8 cellular contexts compared by ENCODE assay signal in genomic region chr14:91419044-91419397, GRCh38. TPM values are rescaled to one million over a fixed set of nuclear protein-coding genes. Genes with fewer than 3 reads are reported as not detected.
DNase-seq lines count a peak whose midpoint lies in the region; ATAC-seq and TF ChIP-seq lines count a peak whose summit lies in the region.

No MANE protein-coding gene starts in this region.

- H3K27me3 ChIP-seq in mammary epithelial cell (ENCODE audit: insufficient read depth, low read length) (no peaks in the 10 kb centered on the region), thymus (ENCODE audit: control insufficient read depth, insufficient read depth) (no peaks in the 10 kb centered on the region), body of pancreas (no peaks in the 10 kb centered on the region), heart left ventricle (peaks cover 0 to 20% (median 4%) of the 10 kb centered on the region in 9 donors)

- WGBS in mammary epithelial cell (ENCODE audit: low coverage, missing lambda C conversion rate) = 69% methylated on average over 7 of the region's 12 CpGs
- 5% methylated on average over 12 of the region's 12 CpGs for WGBS in thymus
- WGBS in body of pancreas, 2 donors = 40 to 58% methylated on average over 12 of the region's 12 CpGs
- WGBS in heart left ventricle, 4 donors = 46 to 54% (median 52%) methylated on average over 12 of the region's 12 CpGs

- H3K4me3 ChIP-seq in mammary epithelial cell (replicated peaks in 1 of 3; ENCODE audit: insufficient read depth in 1 of 3, low read depth in 2 of 3, low read length in 3 of 3) = no peak overlapping the region
- H3K4me3 ChIP-seq in thymus (ENCODE audit: low read length) = peak overlapping the region; percentile 89
- no peak overlapping the region for H3K4me3 ChIP-seq in body of pancreas
- H3K4me3 ChIP-seq in heart left ventricle = peak overlapping the region in 4 of 12 donors; percentile 70 to 85 (median 78)

- H3K4me2 ChIP-seq in mammary epithelial cell (ENCODE audit: insufficient read depth, low read depth, low read length) = no peak overlapping the region

- TF ChIP-seq CTCF in MCF 10A (IDR thresholded peaks at IDR 0.05; ENCODE audit: unreplicated experiment) (no peak), mammary epithelial cell (conservative IDR thresholded peaks at IDR 0.05 in 1 of 2, IDR thresholded peaks at IDR 0.05 in 1 of 2; ENCODE audit: extremely low read depth in 1 of 2, insufficient read depth in 1 of 2, low read depth in 1 of 2, low read length in 2 of 2) (no peak), body of pancreas (IDR thresholded peaks at IDR 0.05) (peak in 1 of 7 experiments; percentile 4), heart left ventricle (IDR thresholded peaks at IDR 0.05) (peak in 2 of 12 donors; percentile 17 to 29)

- POLR2A ChIA-PET in MCF 10A (lab: Yijun Ruan, JAX) = interaction anchor here (0.8 to 9.3 kb wide), 8 partner anchors 19 to 242 kb away, joined by 3 to 99 read pairs (median 8); partner anchors contain the start of gene PPP4R3A

- H3K9me3 Mint-ChIP-seq in MCF 10A (ENCODE audit: unreplicated experiment) = no peaks in the 10 kb centered on the region

- intact Hi-C loops in MCF 10A (cut with micrococcal nuclease) (loop anchor here (2.0 kb wide), 1 partner anchor 242 kb away; no protein-coding TSS in a partner anchor), mammary epithelial cell (cut with micrococcal nuclease) (loop anchor here (5.0 kb wide), 2 partner anchors 47 to 242 kb away; no protein-coding TSS in a partner anchor), body of pancreas (cut with DNase I) (no loop called here), heart left ventricle (cut with DNase I) (loop anchor here in 8 of 10 donors (2.0 to 10.0 kb wide), 5 partner anchors 37 to 242 kb away; no protein-coding TSS in a partner anchor)

- in situ Hi-C loops in mammary epithelial cell (cut with MboI; ENCODE audit: low sequenced_read_pairs in 2 of 2) = no loop called here

- H3K4me1 ChIP-seq in mammary epithelial cell (ENCODE audit: insufficient read depth, low read length) = peaks cover 11% of the 10 kb centered on the region
- H3K4me1 ChIP-seq in thymus (ENCODE audit: control insufficient read depth, insufficient read depth, low read length) = peaks cover 19% of the 10 kb centered on the region
- peaks cover 45% of the 10 kb centered on the region for H3K4me1 ChIP-seq in body of pancreas
- peaks cover 0 to 35% (median 15%) of the 10 kb centered on the region in 12 donors for H3K4me1 ChIP-seq in heart left ventricle

- no peaks in the 10 kb centered on the region for H4K20me1 ChIP-seq in mammary epithelial cell (ENCODE audit: insufficient read depth, low read length)

- H3K4me1 Mint-ChIP-seq in MCF 10A (ENCODE audit: insufficient read depth, unreplicated experiment) = peaks cover 24% of the 10 kb centered on the region

- no peaks in the 10 kb centered on the region for H3K36me3 Mint-ChIP-seq in MCF 10A (ENCODE audit: insufficient read depth, unreplicated experiment)

- H3K27me3 Mint-ChIP-seq in MCF 10A (ENCODE audit: insufficient read depth, unreplicated experiment) = no peaks in the 10 kb centered on the region

- dilution Hi-C loops in mammary epithelial cell (cut with HindIII; ENCODE audit: low sequenced_read_pairs) = no loop called here

- H3K27ac Mint-ChIP-seq in MCF 10A (ENCODE audit: low read depth, unreplicated experiment) = peak overlapping the region; percentile 32

- no peaks in the 10 kb centered on the region for H3K79me2 ChIP-seq in mammary epithelial cell (ENCODE audit: insufficient read depth, low read length)

- H3K4me3 Mint-ChIP-seq in MCF 10A (ENCODE audit: unreplicated experiment) = peak overlapping the region; percentile 71

- H3K27ac ChIP-seq in mammary epithelial cell (ENCODE audit: insufficient read depth, low read depth, low read length) (no peak overlapping the region), thymus (ENCODE audit: low read depth) (no peak overlapping the region), body of pancreas (no peak overlapping the region), heart left ventricle (peak overlapping the region in 1 of 12 donors; percentile 58)

- H3K36me3 ChIP-seq in mammary epithelial cell (ENCODE audit: insufficient read depth, low read length) (no peaks in the 10 kb centered on the region), thymus (ENCODE audit: control insufficient read depth, insufficient read depth) (peaks cover 2% of the 10 kb centered on the region), body of pancreas (replicated peaks in 1 of 2; ENCODE audit: insufficient read depth in 1 of 2, low read depth in 2 of 2) (no peaks in the 10 kb centered on the region), heart left ventricle (no peaks in the 10 kb centered on the region)

- no peak for ATAC-seq in body of pancreas
- ATAC-seq in GM18868 (IDR thresholded peaks at IDR 0.05; ENCODE audit: unreplicated experiment) = no peak
- ATAC-seq in heart left ventricle = no peak

- DNase-seq in MCF 10A (ENCODE audit: unreplicated experiment) (no peak), mammary epithelial cell (no peak), SW480 (ENCODE audit: low spot score) (peak; percentile 81), hepatic stellate cell (ENCODE audit: low spot score) (peak; percentile 0), body of pancreas (no peak), heart left ventricle (no peak)

- CTCF ChIA-PET in MCF 10A (lab: Yijun Ruan, JAX) = interaction anchor here (0.6 to 11.7 kb wide), 19 partner anchors 21 to 622 kb away, joined by 3 to 276 read pairs (median 4); no protein-coding TSS in a partner anchor
- CTCF ChIA-PET in mammary epithelial cell (lab: Charles Lee; ENCODE audit: low non-redundant PET) = interaction anchor here (0.6 kb wide), 1 partner anchor 87 kb away, joined by 3 read pairs; no protein-coding TSS in a partner anchor

- no peaks in the 10 kb centered on the region for H3K9me3 ChIP-seq in mammary epithelial cell (replicated peaks; ENCODE audit: insufficient read depth, low read length)
- no peaks in the 10 kb centered on the region for H3K9me3 ChIP-seq in thymus (ENCODE audit: control insufficient read depth)
- H3K9me3 ChIP-seq in body of pancreas = no peaks in the 10 kb centered on the region
- H3K9me3 ChIP-seq in heart left ventricle = no peaks in the 10 kb centered on the region

- BruUV-seq in MCF 10A (replicated peaks; lab: Mats Ljungman, UMichigan) (no TSS peak), mammary epithelial cell (replicated peaks; lab: Mats Ljungman, UMichigan) (no TSS peak)

- no peak overlapping the region for H3K9ac ChIP-seq in mammary epithelial cell (ENCODE audit: insufficient read depth, low read length)

- no peak for TF ChIP-seq POLR2A in body of pancreas (IDR thresholded peaks at IDR 0.05)
- no peak for TF ChIP-seq POLR2A in heart left ventricle (IDR thresholded peaks at IDR 0.05)

- no peak overlapping the region for H2AFZ ChIP-seq in mammary epithelial cell (ENCODE audit: low read depth, low read length)

RNA-seq across cellular contexts. Expression of gene CCDC88C, which starts 1.4 kb away (rescaled TPM):
- total RNA-seq in MCF 10A (2022) = 11.4 and 19.7 TPM in 2 replicates
- 1 to 10 TPM; 2.0 to 4.7 TPM for total RNA-seq in mammary epithelial cell
- polyA plus RNA-seq in mammary epithelial cell = 1.4 TPM
- polyA minus RNA-seq in mammary epithelial cell = 0.47 TPM
- polyA plus RNA-seq in thymus = 47.4 TPM
- 10 to 100 TPM; 36.3 to 57.4 TPM for total RNA-seq in body of pancreas
- total RNA-seq in heart left ventricle = 10 to 100 TPM in 1 of 9 donors, 1 to 10 TPM in 8; 2.4 to 15.6 (median 5.4) TPM
- 1 to 10 TPM; 2.8 to 3.4 TPM for polyA plus RNA-seq in heart left ventricle

Comparison
In these comparisons a context has a peak if more than half of its experiments do, and no peak if none do; other contexts are left out.
1. DNase-seq: peak in SW480 (single experiment) and hepatic stellate cell (single experiment); none in MCF 10A (single experiment), mammary epithelial cell (single experiment), body of pancreas (0 of 4) and heart left ventricle (0 of 5).